Comparison of ENCODE assay signal across 9 cellular contexts in the genomic region with DNA sequence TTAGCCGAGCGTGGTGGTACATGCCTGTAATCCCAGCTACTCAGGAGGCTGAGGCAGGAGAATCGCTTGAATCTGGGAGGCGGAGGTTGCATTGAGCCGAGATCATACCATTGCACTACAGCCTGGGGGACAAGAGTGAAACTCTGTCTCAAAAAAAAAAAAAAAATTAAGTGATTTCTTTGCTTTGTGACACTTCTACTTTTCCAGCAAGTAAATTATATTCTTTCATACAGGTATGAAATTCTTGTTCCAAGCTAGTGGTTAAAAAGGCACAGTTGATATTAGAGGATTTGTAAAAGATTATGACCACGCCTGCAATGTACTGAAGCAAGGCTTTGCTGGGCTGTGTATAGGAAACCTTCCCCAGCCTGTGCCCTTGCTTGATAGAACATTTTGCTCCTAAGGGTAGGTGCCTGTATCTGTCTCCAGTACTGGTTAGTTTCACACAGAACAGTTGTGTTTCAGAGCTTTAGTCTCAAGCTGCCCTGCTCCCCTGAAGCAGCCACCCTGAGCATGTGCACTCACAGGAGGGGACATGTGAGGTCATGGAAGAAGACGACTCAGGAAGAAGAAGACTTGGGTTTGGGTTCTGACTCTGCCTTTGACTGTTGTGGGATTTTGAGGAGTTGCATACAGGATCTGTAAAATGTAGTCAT. TPM values are rescaled to one million over a fixed set of nuclear protein-coding genes. Genes with fewer than 3 reads are reported as not detected.
DNase-seq lines count a peak whose midpoint lies in the region; ATAC-seq, FAIRE-seq and TF ChIP-seq lines count a peak whose summit lies in the region.
"Had no signal": no experiment of that assay in that cellular context is flagged by ENCODE, and none has a peak within 500 bp of the region (broad histone marks: within the 10 kb centered on the region; RNA-seq: fewer than 3 reads in every experiment).

No MANE protein-coding gene starts in this region.

- H3K9me3 ChIP-seq in T-helper 17 cell (ENCODE audit: control insufficient read depth, low read length, poor library complexity, severe bottlenecking) = no peaks in the 10 kb centered on the region
- H3K9me3 ChIP-seq in K562 (replicated peaks; ENCODE audit: control insufficient read depth, insufficient read depth, low read depth, low read length) = no peaks in the 10 kb centered on the region

- POLR2A ChIA-PET in K562 (lab: Yijun Ruan, JAX) = interaction anchor here (0.6 to 1.4 kb wide), 5 partner anchors 9 to 26 kb away, joined by 3 to 4 read pairs (median 4); a partner anchor contains a TSS

- BruUV-seq in K562 (replicated peaks; lab: Mats Ljungman, UMichigan) = no TSS peak

- peak overlapping the region; percentile 62; the same call in 1 of the 2 replicates for H3K4me2 ChIP-seq in K562 (ENCODE audit: insufficient read depth, low read length)

- no peak for TF ChIP-seq RAD21 in K562 (CRISPR knock-in tag; conservative IDR thresholded peaks at IDR 0.05 in 1 of 2, IDR thresholded peaks at IDR 0.05 in 1 of 2)

- intact Hi-C loops in K562 (cut with micrococcal nuclease) = no loop called here

- H3K9me1 ChIP-seq in K562 (ENCODE audit: control insufficient read depth, insufficient read depth, low read length) = no peaks in the 10 kb centered on the region

- H3K27me3 Mint-ChIP-seq in T-helper 17 cell = no peaks in the 10 kb centered on the region

- peak; percentile 41 for TF ChIP-seq POLR2A in GM18505 (IDR thresholded peaks at IDR 0.05; ENCODE audit: borderline replicate concordance, extremely low read depth, insufficient read depth, insufficient read length)
- no peak for TF ChIP-seq POLR2A in K562 (conservative IDR thresholded peaks at IDR 0.05)

- H3K27ac Mint-ChIP-seq in T-helper 17 cell = peak overlapping the region; percentile 99

- H3K4me3 Mint-ChIP-seq in T-helper 17 cell = peak overlapping the region; percentile 92

- peaks cover 38 to 79% of the 10 kb centered on the region in 2 experiments for H3K4me1 ChIP-seq in K562 (replicated peaks in 1 of 2; ENCODE audit: control insufficient read depth in 2 of 2, insufficient read depth in 2 of 2, low read length in 2 of 2)

- TF ChIP-seq CTCF in K562 (IDR thresholded peaks at IDR 0.05 in 2 of 3, conservative IDR thresholded peaks at IDR 0.05 in 1 of 3; ENCODE audit: insufficient read depth in 2 of 3, low read depth in 1 of 3, low read length in 3 of 3) = no peak

- in situ Hi-C loops in K562 (cut with MboI) = no loop called here

- H3K4me1 Mint-ChIP-seq in T-helper 17 cell = peaks cover 66% of the 10 kb centered on the region

- no peak for ATAC-seq in GM18505 (IDR thresholded peaks at IDR 0.05; ENCODE audit: unreplicated experiment)
- no peak for ATAC-seq in T-helper 17 cell
- ATAC-seq in K562 = peak; percentile 45
- no peak for ATAC-seq in HG03039 (IDR thresholded peaks at IDR 0.05; ENCODE audit: unreplicated experiment)
- ATAC-seq in HG03139 (IDR thresholded peaks at IDR 0.05; ENCODE audit: unreplicated experiment) = no peak
- no peak for ATAC-seq in GM21390 (IDR thresholded peaks at IDR 0.05; ENCODE audit: unreplicated experiment)
- ATAC-seq in GM21717 (IDR thresholded peaks at IDR 0.05; ENCODE audit: unreplicated experiment) = no peak

- 43% methylated on average over 5 of the region's 7 CpGs for WGBS in K562 (ENCODE audit: insufficient coverage, low coverage, missing lambda C conversion rate)

- peak overlapping the region; percentile 41 to 62; a peak in 3 of 4 replicates for H3K9ac ChIP-seq in K562 (ENCODE audit: insufficient read depth in 1 of 2, low read depth in 2 of 2, low read length in 2 of 2)

- CTCF ChIA-PET in K562 (lab: Yijun Ruan, JAX; ENCODE audit: low intra/inter-chr PET ratio) = no interaction called here

- TF ChIP-seq EP300 in K562 (IDR thresholded peaks at IDR 0.05; ENCODE audit: low read length) = no peak

- DNase-seq in T-helper 17 cell (no peak), K562 (ENCODE audit: extremely low read depth in 1 of 4, low spot score in 3 of 4) (no peak)
- DNase-seq in stimulated activated CD4-positive, alpha-beta T cell treated with anti-CD3 and anti-CD28 coated beads, Interleukin-15, amount 100 ng/mL, for 24 hours = peak; percentile 69
- DNase-seq: NCI-H774 had no signal

- H3K36me3 Mint-ChIP-seq in T-helper 17 cell (ENCODE audit: low read depth) = no peaks in the 10 kb centered on the region

- H3K27ac ChIP-seq in K562 (ENCODE audit: extremely low read depth, low read depth, low read length) = peak overlapping the region; percentile 66

- H3K27me3 ChIP-seq in K562 (ENCODE audit: control insufficient read depth in 2 of 2, insufficient read depth in 2 of 2, low read length in 2 of 2) = no peaks in the 10 kb centered on the region

- H4K20me1 ChIP-seq in K562 (replicated peaks; ENCODE audit: control insufficient read depth, insufficient read depth, low read length) = no peaks in the 10 kb centered on the region

- peak; percentile 58 for FAIRE-seq in K562 (lab: Jason Lieb, UNC)

- no peak overlapping the region for H3K4me3 ChIP-seq in K562

- no peak overlapping the region for H2AFZ ChIP-seq in K562 (ENCODE audit: low read depth, low read length)

- peaks cover 54% of the 10 kb centered on the region for H3K36me3 ChIP-seq in K562 (ENCODE audit: control insufficient read depth, insufficient read depth, low read length)

- peaks cover 99% of the 10 kb centered on the region for H3K79me2 ChIP-seq in K562 (ENCODE audit: control insufficient read depth, insufficient read depth, low read length)

TF ChIP-seq in K562, 482 proteins besides CTCF, POLR2A, EP300 and RAD21 (continues in another document):
- TF ChIP-seq ZNF133 (CRISPR knock-in tag; IDR thresholded peaks at IDR 0.05) (no peak), HNRNPL (IDR thresholded peaks at IDR 0.05; ENCODE audit: low read depth, low read length) (no peak), HDAC6 (IDR thresholded peaks at IDR 0.05; ENCODE audit: low read depth, low read length) (no peak), GTF2F1 (IDR thresholded peaks at IDR 0.05; ENCODE audit: low read depth, low read length) (no peak), ZNF668 (CRISPR knock-in tag; IDR thresholded peaks at IDR 0.05) (no peak), KDM5B (IDR thresholded peaks at IDR 0.05; ENCODE audit: insufficient replicate concordance, low read depth, low read length) (no peak), GTF2A2 (tag; IDR thresholded peaks at IDR 0.05) (no peak), U2AF1 (optimal IDR thresholded peaks at IDR 0.05; ENCODE audit: low read depth, low read length) (no peak), CCAR2 (IDR thresholded peaks at IDR 0.05; ENCODE audit: low read depth, low read length) (no peak), ZNF384 (IDR thresholded peaks at IDR 0.05; ENCODE audit: low read depth, low read length) (no peak), ZNF239 (CRISPR knock-in tag; IDR thresholded peaks at IDR 0.05) (no peak), MEF2A (IDR thresholded peaks at IDR 0.05; ENCODE audit: control insufficient read depth, low read depth, low read length) (no peak)
- TF ChIP-seq, protein P1, sequence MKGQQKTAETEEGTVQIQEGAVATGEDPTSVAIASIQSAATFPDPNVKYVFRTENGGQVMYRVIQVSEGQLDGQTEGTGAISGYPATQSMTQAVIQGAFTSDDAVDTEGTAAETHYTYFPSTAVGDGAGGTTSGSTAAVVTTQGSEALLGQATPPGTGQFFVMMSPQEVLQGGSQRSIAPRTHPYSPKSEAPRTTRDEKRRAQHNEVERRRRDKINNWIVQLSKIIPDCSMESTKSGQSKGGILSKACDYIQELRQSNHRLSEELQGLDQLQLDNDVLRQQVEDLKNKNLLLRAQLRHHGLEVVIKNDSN (CRISPR knock-in tag; IDR thresholded peaks at IDR 0.05) = no peak
- TF ChIP-seq, protein P2, sequence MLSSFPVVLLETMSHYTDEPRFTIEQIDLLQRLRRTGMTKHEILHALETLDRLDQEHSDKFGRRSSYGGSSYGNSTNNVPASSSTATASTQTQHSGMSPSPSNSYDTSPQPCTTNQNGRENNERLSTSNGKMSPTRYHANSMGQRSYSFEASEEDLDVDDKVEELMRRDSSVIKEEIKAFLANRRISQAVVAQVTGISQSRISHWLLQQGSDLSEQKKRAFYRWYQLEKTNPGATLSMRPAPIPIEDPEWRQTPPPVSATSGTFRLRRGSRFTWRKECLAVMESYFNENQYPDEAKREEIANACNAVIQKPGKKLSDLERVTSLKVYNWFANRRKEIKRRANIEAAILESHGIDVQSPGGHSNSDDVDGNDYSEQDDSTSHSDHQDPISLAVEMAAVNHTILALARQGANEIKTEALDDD (IDR thresholded peaks at IDR 0.05) = peak; percentile 44; the same call in 1 of the 2 replicates

RNA-seq across cellular contexts. Expression of a gene that starts 10.2 kb away (rescaled TPM):
- total RNA-seq in T-helper 17 cell (10 to 100 TPM; 65.5 to 67.7 TPM), K562 (2014; rRNA removed) (56.4 and 69.8 TPM in 2 replicates), K562 (2014; rRNA removed; fragmentation: Illumina TruSeq; extraction: Trizol) (44.5 and 49.4 TPM in 2 replicates), K562 (2015; rRNA removed; fragmentation: Illumina TruSeq; extraction: Trizol) (58.5 and 58.9 TPM in 2 replicates), K562 (2021) (71.9 and 80.4 TPM in 2 replicates)
- total RNA-seq in K562 (2011; cell fraction: chromatin; rRNA removed; ENCODE audit: low replicate concordance) = 39.8 and 48.2 TPM in 2 replicates
- total RNA-seq in K562 (2011; cell fraction: nucleolus; rRNA removed) = 25.1 and 26.7 TPM in 2 replicates
- total RNA-seq in K562 (2011; cell fraction: nucleoplasm; rRNA removed) = 44.3 and 59.5 TPM in 2 replicates
- polyA plus RNA-seq in K562 (2011; rRNA removed) (31.5 and 53.1 TPM in 2 replicates), K562 (2014; fragmentation: Illumina TruSeq; extraction: Trizol) (85.3 and 88.7 TPM in 2 replicates), K562 (2014; fragmentation: Nextera tagmentation; extraction: Ambion mirVana) (10 to 100 TPM; 11.0 to 15.7 TPM), K562 (2014; rRNA removed) (52.5 and 54.0 TPM in 2 replicates)
- polyA plus RNA-seq in K562 (2011; cell fraction: cytosol; rRNA removed) = 38.3 and 62.4 TPM in 2 replicates
- polyA plus RNA-seq in K562 (2011; cell fraction: nucleus; rRNA removed) = 50.2 and 94.2 TPM in 2 replicates
- polyA plus RNA-seq in K562 (2012) = 56.3 and 67.9 TPM in 2 replicates
- 40.7 and 49.1 TPM in 2 replicates for polyA minus RNA-seq in K562 (2011; rRNA and poly(A)+ RNA removed)
- polyA minus RNA-seq in K562 (2011; cell fraction: cytosol; rRNA and poly(A)+ RNA removed) = 25.5 and 37.9 TPM in 2 replicates
- polyA minus RNA-seq in K562 (2011; cell fraction: nucleus; rRNA and poly(A)+ RNA removed) = 13.3 and 26.4 TPM in 2 replicates
